ENCODE assay signal across 1 cellular context in the genomic region with DNA sequence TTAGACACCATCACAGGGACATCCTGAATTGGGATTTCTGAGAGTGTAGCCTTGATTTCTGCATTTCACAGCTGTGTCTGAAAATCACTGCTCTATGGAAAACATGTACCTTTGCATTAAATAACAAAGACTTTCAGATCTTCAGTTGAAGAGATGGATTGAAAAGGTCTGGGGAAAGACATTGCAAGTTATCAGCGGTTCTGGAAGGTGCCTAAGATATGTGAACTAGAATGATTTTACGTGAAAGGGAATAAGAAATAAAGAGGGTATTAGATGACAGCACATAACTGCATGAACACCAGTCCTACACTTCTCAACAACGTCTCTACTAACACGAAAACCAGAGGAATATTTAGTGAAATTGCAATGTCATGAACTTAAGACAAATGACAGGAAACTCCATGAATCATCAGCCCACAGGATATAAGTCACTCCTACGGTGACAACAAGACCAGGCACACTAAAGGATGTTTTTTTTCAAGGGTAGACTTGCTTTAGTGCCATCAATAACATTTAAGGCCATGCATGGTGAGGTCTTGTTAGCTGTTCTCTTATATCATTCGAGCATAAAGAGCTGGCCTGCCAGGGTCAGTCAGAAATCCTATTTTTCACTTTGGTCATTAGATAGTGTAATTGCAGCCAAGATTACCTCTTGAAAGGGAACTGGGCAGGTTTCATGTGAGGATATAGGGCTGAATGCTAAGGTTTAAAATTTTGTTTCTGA.
TF ChIP-seq lines count a peak whose summit lies in the region.

No MANE protein-coding gene starts in this region.

TF ChIP-seq in K562, 482 proteins besides CTCF, POLR2A, EP300 and RAD21 (continued from another document and continues in another):
- TF ChIP-seq, protein P1, sequence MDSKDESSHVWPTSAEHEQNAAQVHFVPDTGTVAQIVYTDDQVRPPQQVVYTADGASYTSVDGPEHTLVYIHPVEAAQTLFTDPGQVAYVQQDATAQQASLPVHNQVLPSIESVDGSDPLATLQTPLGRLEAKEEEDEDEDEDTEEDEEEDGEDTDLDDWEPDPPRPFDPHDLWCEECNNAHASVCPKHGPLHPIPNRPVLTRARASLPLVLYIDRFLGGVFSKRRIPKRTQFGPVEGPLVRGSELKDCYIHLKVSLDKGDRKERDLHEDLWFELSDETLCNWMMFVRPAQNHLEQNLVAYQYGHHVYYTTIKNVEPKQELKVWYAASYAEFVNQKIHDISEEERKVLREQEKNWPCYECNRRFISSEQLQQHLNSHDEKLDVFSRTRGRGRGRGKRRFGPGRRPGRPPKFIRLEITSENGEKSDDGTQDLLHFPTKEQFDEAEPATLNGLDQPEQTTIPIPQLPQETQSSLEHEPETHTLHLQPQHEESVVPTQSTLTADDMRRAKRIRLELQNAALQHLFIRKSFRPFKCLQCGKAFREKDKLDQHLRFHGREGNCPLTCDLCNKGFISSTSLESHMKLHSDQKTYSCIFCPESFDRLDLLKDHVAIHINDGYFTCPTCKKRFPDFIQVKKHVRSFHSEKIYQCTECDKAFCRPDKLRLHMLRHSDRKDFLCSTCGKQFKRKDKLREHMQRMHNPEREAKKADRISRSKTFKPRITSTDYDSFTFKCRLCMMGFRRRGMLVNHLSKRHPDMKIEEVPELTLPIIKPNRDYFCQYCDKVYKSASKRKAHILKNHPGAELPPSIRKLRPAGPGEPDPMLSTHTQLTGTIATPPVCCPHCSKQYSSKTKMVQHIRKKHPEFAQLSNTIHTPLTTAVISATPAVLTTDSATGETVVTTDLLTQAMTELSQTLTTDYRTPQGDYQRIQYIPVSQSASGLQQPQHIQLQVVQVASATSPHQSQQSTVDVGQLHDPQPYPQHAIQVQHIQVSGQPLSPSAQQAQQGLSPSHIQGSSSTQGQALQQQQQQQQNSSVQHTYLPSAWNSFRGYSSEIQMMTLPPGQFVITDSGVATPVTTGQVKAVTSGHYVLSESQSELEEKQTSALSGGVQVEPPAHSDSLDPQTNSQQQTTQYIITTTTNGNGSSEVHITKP (IDR thresholded peaks at IDR 0.05; ENCODE audit: partially characterized antibody): no peak
- TF ChIP-seq DIDO1 (tag; IDR thresholded peaks at IDR 0.05; ENCODE audit: low read depth): no peak; the same call in 1 of the 2 replicates
- TF ChIP-seq, protein P2, sequence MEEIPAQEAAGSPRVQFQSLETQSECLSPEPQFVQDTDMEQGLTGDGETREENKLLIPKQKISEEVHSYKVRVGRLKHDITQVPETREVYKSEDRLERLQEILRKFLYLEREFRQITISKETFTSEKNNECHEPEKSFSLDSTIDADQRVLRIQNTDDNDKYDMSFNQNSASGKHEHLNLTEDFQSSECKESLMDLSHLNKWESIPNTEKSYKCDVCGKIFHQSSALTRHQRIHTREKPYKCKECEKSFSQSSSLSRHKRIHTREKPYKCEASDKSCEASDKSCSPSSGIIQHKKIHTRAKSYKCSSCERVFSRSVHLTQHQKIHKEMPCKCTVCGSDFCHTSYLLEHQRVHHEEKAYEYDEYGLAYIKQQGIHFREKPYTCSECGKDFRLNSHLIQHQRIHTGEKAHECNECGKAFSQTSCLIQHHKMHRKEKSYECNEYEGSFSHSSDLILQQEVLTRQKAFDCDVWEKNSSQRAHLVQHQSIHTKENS (CRISPR knock-in tag; IDR thresholded peaks at IDR 0.05): no peak
- TF ChIP-seq FOXK2 (conservative IDR thresholded peaks at IDR 0.05 in 1 of 2, IDR thresholded peaks at IDR 0.05 in 1 of 2; ENCODE audit: low read depth in 2 of 2): peak; percentile 95 to 97
- no peak for TF ChIP-seq BDP1 (IDR thresholded peaks at IDR 0.05; ENCODE audit: insufficient read depth, insufficient read length)
- TF ChIP-seq NR2F6 (CRISPR knock-in tag; IDR thresholded peaks at IDR 0.05): no peak; the same call in 1 of the 2 replicates
- peak; percentile 79 for TF ChIP-seq ZNF589 (CRISPR knock-in tag; IDR thresholded peaks at IDR 0.05; ENCODE audit: low read depth)
- TF ChIP-seq ZBTB1 (CRISPR knock-in tag; IDR thresholded peaks at IDR 0.05; ENCODE audit: borderline replicate concordance, low read depth): no peak
- TF ChIP-seq NCOA2 (IDR thresholded peaks at IDR 0.05; ENCODE audit: partially characterized antibody in 2 of 2): peak; percentile 77 to 79
- no peak for TF ChIP-seq E2F4 (CRISPR knock-in tag; IDR thresholded peaks at IDR 0.05; ENCODE audit: low read depth)
- no peak for TF ChIP-seq HNRNPUL1 (IDR thresholded peaks at IDR 0.05; ENCODE audit: low read length)
- TF ChIP-seq ZNF140 (CRISPR knock-in tag; IDR thresholded peaks at IDR 0.05): no peak
- no peak for TF ChIP-seq ZNF184 (CRISPR knock-in tag; IDR thresholded peaks at IDR 0.05)
- TF ChIP-seq ZNF398 (CRISPR knock-in tag; IDR thresholded peaks at IDR 0.05): no peak
- no peak for TF ChIP-seq PURB (CRISPR knock-in tag; IDR thresholded peaks at IDR 0.05; ENCODE audit: low read depth)
- TF ChIP-seq SMAD1 (IDR thresholded peaks at IDR 0.05; ENCODE audit: low read depth, low read length, partially characterized antibody): peak; percentile 86
- TF ChIP-seq POLR2AphosphoS5 (IDR thresholded peaks at IDR 0.05; ENCODE audit: control insufficient read depth, insufficient read depth, low read depth, low read length): peak; percentile 82
- TF ChIP-seq ZNF407 (IDR thresholded peaks at IDR 0.05; ENCODE audit: low read depth): no peak
- no peak for TF ChIP-seq KLF1 (tag; IDR thresholded peaks at IDR 0.05)
- TF ChIP-seq FOXP1 (CRISPR knock-in tag; IDR thresholded peaks at IDR 0.05): no peak
- TF ChIP-seq ATF2 (CRISPR knock-in tag; IDR thresholded peaks at IDR 0.05): no peak
- TF ChIP-seq NEUROD1 (IDR thresholded peaks at IDR 0.05; ENCODE audit: borderline replicate concordance, low read depth, low read length, partially characterized antibody): peak; percentile 87
- peak; percentile 83 for TF ChIP-seq SMAD4 (CRISPR knock-in tag; conservative IDR thresholded peaks at IDR 0.05)
- TF ChIP-seq HIVEP1 (CRISPR knock-in tag; IDR thresholded peaks at IDR 0.05): peak; percentile 20; the same call in 1 of the 2 replicates
- TF ChIP-seq ERF (CRISPR knock-in tag; IDR thresholded peaks at IDR 0.05): 0 out of 2 replicates have a peak, but pooled peaks have one; percentile 1
- TF ChIP-seq ZNF507 (tag; conservative IDR thresholded peaks at IDR 0.05): no peak
- peak; percentile 91 for TF ChIP-seq ZNF584 (CRISPR knock-in tag; IDR thresholded peaks at IDR 0.05; ENCODE audit: low read depth)
- TF ChIP-seq FOS (IDR thresholded peaks at IDR 0.05; ENCODE audit: extremely low read depth, insufficient read length): peak; percentile 75
- TF ChIP-seq, protein P3, sequence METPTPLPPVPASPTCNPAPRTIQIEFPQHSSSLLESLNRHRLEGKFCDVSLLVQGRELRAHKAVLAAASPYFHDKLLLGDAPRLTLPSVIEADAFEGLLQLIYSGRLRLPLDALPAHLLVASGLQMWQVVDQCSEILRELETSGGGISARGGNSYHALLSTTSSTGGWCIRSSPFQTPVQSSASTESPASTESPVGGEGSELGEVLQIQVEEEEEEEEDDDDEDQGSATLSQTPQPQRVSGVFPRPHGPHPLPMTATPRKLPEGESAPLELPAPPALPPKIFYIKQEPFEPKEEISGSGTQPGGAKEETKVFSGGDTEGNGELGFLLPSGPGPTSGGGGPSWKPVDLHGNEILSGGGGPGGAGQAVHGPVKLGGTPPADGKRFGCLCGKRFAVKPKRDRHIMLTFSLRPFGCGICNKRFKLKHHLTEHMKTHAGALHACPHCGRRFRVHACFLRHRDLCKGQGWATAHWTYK (CRISPR knock-in tag; IDR thresholded peaks at IDR 0.05): peak; percentile 71; the same call in 1 of the 2 replicates
- no peak for TF ChIP-seq SIN3B (IDR thresholded peaks at IDR 0.05; ENCODE audit: low read depth)
- TF ChIP-seq CREM (IDR thresholded peaks at IDR 0.05; ENCODE audit: low read depth): peak; percentile 84
- no peak for TF ChIP-seq ATF6 (CRISPR knock-in tag; IDR thresholded peaks at IDR 0.05)
- no peak for TF ChIP-seq RBM14 (IDR thresholded peaks at IDR 0.05; ENCODE audit: borderline replicate concordance, insufficient read depth, low read depth, low read length)
- no peak for TF ChIP-seq YBX1 (IDR thresholded peaks at IDR 0.05)
